ENCODE assay signal across 8 cellular contexts in the genomic region with DNA sequence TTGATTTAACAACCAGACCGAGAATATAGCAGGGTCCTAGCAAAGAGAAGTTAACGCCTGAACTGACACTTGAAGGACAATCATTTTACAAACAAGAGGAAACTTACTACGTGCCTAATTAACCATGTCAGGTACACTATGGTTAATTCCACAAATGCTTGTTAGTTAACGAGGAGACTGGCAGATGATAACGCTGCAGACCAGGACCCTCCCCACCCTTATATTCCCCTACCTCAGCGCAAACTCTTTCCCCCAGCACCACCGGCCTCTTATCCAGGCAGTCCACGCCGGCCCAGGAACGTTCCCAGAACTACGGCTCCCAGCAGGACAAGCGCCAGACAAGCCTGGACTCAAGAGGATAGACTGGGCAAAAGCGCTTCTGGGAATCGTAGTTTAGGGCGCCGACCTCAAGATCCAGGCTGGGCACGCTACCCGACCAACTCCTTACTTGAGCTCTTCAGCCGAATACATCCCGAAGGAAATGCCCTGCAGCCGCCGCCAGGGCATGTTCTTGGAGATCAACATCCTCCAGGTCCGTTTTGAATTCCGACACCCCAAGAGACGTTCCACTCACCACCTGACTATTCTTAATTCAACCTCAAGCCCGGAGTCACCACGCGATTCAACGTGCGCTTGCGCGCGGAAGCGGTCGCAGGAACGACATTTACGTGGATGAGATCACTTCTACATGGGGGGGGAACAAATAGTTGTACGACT. TPM values are rescaled to one million over a fixed set of nuclear protein-coding genes. Genes with fewer than 3 reads are reported as not detected.
DNase-seq lines count a peak whose midpoint lies in the region; ATAC-seq and TF ChIP-seq lines count a peak whose summit lies in the region.

A gene (minus strand): TSS at position 635 of the 717 bp plus-strand sequence. CDS start 110 bp downstream, at position 525.

- H3K4me1 Mint-ChIP-seq in activated T-cell treated with anti-CD3 and anti-CD28 coated beads, Interleukin-2, amount 50 U/mL, for 24 hours (ENCODE audit: low read depth) = peaks cover 65% of the 10 kb centered on the region

- H3K4me1 ChIP-seq in muscle layer of colon (ENCODE audit: insufficient read depth, low read length) = peaks cover 27% of the 10 kb centered on the region

- H3K9me3 Mint-ChIP-seq in activated T-cell treated with anti-CD3 and anti-CD28 coated beads, Interleukin-2, amount 50 U/mL, for 24 hours = no peaks in the 10 kb centered on the region

- ATAC-seq in GM21717 (IDR thresholded peaks at IDR 0.05; ENCODE audit: unreplicated experiment) = peak; percentile 64
- ATAC-seq in esophagus mucosa = peak; percentile 95

- peaks cover 10% of the 10 kb centered on the region for H3K36me3 ChIP-seq in muscle layer of colon (ENCODE audit: insufficient read depth, low read length)

- no peaks in the 10 kb centered on the region for H3K27me3 Mint-ChIP-seq in activated T-cell treated with anti-CD3 and anti-CD28 coated beads, Interleukin-2, amount 50 U/mL, for 24 hours

- peak; percentile 94 for DNase-seq in DMS 273 treated with DMSO at 0.1 percent for 48 hours (lab: John Stamatoyannopoulos, UW)
- peak; percentile 91 for DNase-seq in Jurkat, Clone E6-1 (ENCODE audit: low read depth, low spot score)
- DNase-seq in activated T-cell treated with anti-CD3 and anti-CD28 coated beads, Interleukin-2, amount 50 U/mL, for 24 hours = peak; percentile 87
- DNase-seq in stimulated activated CD8-positive, alpha-beta memory T cell treated with anti-CD3 and anti-CD28 coated beads, Interleukin-7, amount 100 ng/mL, for 1 hour (ENCODE audit: low read depth in 2 of 2) = peak; percentile 56 to 62

- H3K27me3 ChIP-seq in muscle layer of colon (ENCODE audit: control insufficient read depth in 1 of 2, insufficient read depth in 2 of 2, low read length in 2 of 2) = no peaks in the 10 kb centered on the region

- peak within 1 kb of the TSS; percentile 73 for H3K4me3 ChIP-seq in Jurkat, Clone E6-1 (ENCODE audit: low read length)
- peak within 1 kb of the TSS; percentile 95 to 97 for H3K4me3 ChIP-seq in muscle layer of colon (ENCODE audit: low read depth in 1 of 2, low read length in 2 of 2)

- peak within 1 kb of the TSS; percentile 96 for H3K27ac ChIP-seq in muscle layer of colon (ENCODE audit: low read depth, low read length)

- peak within 1 kb of the TSS; percentile 92 for H3K4me3 Mint-ChIP-seq in activated T-cell treated with anti-CD3 and anti-CD28 coated beads, Interleukin-2, amount 50 U/mL, for 24 hours

- peak within 1 kb of the TSS; percentile 98 for H3K27ac Mint-ChIP-seq in activated T-cell treated with anti-CD3 and anti-CD28 coated beads, Interleukin-2, amount 50 U/mL, for 24 hours

- H3K9ac ChIP-seq in muscle layer of colon (ENCODE audit: low read length) = peak within 1 kb of the TSS; percentile 57

- H3K36me3 Mint-ChIP-seq in activated T-cell treated with anti-CD3 and anti-CD28 coated beads, Interleukin-2, amount 50 U/mL, for 24 hours (ENCODE audit: low read depth) = peaks cover 94% of the 10 kb centered on the region

- no peaks in the 10 kb centered on the region for H3K9me3 ChIP-seq in muscle layer of colon (ENCODE audit: low read length)

TF ChIP-seq in PFSK-1, 5 proteins besides CTCF, POLR2A, EP300 and RAD21:
- TF ChIP-seq, protein P1, sequence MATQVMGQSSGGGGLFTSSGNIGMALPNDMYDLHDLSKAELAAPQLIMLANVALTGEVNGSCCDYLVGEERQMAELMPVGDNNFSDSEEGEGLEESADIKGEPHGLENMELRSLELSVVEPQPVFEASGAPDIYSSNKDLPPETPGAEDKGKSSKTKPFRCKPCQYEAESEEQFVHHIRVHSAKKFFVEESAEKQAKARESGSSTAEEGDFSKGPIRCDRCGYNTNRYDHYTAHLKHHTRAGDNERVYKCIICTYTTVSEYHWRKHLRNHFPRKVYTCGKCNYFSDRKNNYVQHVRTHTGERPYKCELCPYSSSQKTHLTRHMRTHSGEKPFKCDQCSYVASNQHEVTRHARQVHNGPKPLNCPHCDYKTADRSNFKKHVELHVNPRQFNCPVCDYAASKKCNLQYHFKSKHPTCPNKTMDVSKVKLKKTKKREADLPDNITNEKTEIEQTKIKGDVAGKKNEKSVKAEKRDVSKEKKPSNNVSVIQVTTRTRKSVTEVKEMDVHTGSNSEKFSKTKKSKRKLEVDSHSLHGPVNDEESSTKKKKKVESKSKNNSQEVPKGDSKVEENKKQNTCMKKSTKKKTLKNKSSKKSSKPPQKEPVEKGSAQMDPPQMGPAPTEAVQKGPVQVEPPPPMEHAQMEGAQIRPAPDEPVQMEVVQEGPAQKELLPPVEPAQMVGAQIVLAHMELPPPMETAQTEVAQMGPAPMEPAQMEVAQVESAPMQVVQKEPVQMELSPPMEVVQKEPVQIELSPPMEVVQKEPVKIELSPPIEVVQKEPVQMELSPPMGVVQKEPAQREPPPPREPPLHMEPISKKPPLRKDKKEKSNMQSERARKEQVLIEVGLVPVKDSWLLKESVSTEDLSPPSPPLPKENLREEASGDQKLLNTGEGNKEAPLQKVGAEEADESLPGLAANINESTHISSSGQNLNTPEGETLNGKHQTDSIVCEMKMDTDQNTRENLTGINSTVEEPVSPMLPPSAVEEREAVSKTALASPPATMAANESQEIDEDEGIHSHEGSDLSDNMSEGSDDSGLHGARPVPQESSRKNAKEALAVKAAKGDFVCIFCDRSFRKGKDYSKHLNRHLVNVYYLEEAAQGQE (IDR thresholded peaks at IDR 0.05; ENCODE audit: insufficient read depth in 1 of 2, low read depth in 2 of 2, low read length in 2 of 2) = peak in 1 of 2 experiments; percentile 63; a peak in 1 of 4 replicates
- TF ChIP-seq TAF1 (IDR thresholded peaks at IDR 0.05; ENCODE audit: borderline replicate concordance, insufficient read depth, low read length) (peak; percentile 0; the same call in 1 of the 2 replicates), POLR2AphosphoS5 (IDR thresholded peaks at IDR 0.05; ENCODE audit: low read depth, low read length) (peak; percentile 68; the same call in 1 of the 2 replicates), SIN3A (IDR thresholded peaks at IDR 0.05; ENCODE audit: borderline replicate concordance, insufficient read depth, low read length) (0 out of 2 replicates have a peak, but pooled peaks have one; percentile 78), FOXP2 (optimal IDR thresholded peaks at IDR 0.05; ENCODE audit: borderline replicate concordance, extremely low read depth, extremely low read length, insufficient read depth) (no peak)

RNA-seq across cellular contexts. Expression of the gene that starts here (rescaled TPM):
- 27.4 TPM for polyA plus RNA-seq in Jurkat, Clone E6-1 (2012; ENCODE audit: insufficient read depth, insufficient read length)
- 78.2 TPM for polyA plus RNA-seq in PFSK-1 (2012; ENCODE audit: insufficient read length, low read depth)
- total RNA-seq in esophagus mucosa = 27.5 TPM

Comparison
In these comparisons a context has a peak if more than half of its experiments do, and no peak if none do; other contexts are left out.
1. Peak in every context shown above with its lines: DNase-seq, ATAC-seq, H3K4me3 ChIP-seq and H3K27ac ChIP-seq.